7 cellular contexts compared by ENCODE assay signal in the genomic region with DNA sequence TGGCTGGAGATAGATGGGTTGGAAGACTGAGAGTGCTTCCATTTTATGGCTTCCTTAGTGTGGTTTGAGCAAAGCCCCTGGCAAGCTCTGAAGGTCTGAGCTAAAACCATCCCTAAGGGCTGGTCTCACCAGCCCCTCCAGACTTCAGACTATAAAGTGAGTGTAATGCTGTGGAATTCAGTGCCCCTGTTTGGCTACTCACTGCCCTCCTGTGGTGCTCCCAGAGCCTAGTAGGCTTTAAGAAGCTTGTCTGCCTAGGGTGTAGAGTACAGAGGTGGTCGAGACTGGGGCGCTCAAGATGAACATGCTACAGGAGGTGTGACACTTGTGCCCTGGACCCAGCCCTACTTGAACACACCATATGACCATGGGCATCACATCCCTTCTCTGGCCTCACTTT.
"Had no signal": no experiment of that assay in that cellular context is flagged by ENCODE, and none has a peak within 500 bp of the region (broad histone marks: within the 10 kb centered on the region; RNA-seq: fewer than 3 reads in every experiment).

No MANE protein-coding gene starts in this region.

- FAIRE-seq: islet of Langerhans had no signal

- DNase-seq: activated CD4-positive, alpha-beta T cell treated with anti-CD3 and anti-CD28 coated beads, Interleukin-2, amount 50 U/mL, for 1 hour; activated naive CD4-positive, alpha-beta T cell treated with anti-CD3 and anti-CD28 coated beads, Interleukin-2, amount 10 ng/mL, durations not matched to agents 7 days and 5 days; head of caudate nucleus; stimulated activated CD4-positive, alpha-beta T cell treated with anti-CD3 and anti-CD28 coated beads, Interleukin-12 subunit alpha, Interleukin-12 subunit beta, amount 100 ng/mL, for 4 hours; stimulated activated CD4-positive, alpha-beta T cell treated with anti-CD3 and anti-CD28 coated beads, Interleukin-2, amount 100 ng/mL, for 48 hours; stimulated activated naive CD8-positive, alpha-beta T cell treated with anti-CD3 and anti-CD28 coated beads, Interleukin-15, Interleukin-2, amounts not matched to agents 100 U/mL and 50 U/mL, for 24 hours had no signal

- ATAC-seq: stimulated activated naive CD8-positive, alpha-beta T cell treated with anti-CD3 and anti-CD28 coated beads, Interleukin-15, Interleukin-2, amounts not matched to agents 100 U/mL and 50 U/mL, for 24 hours had no signal
